In the genomic region with DNA sequence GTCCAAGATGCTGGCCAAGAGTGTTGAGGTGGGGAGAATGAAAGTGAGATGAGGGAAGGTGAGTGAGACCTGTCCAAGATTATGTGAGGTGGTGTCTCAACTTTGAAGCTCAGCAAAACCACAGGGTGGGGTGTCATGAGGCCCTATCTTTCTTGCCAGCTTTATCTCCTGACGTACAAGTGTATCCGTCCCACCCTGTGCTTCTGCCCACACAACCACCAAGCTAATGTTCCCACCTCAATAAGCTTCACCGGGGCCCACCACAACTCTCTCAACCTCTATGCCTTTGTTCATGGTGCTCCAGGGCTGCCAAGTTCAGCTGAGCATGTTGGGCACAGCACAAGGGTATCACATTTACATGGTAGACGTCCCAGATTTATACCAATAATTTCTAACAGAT, we compare ENCODE assay signal across 26 cellular contexts. TPM values are rescaled to one million over a fixed set of nuclear protein-coding genes. Genes with fewer than 3 reads are reported as not detected.
A peak's percentile ranks its signal among the peaks of the same experiment; 100 is the strongest.
DNase-seq lines count a peak whose midpoint lies in the region; ATAC-seq and TF ChIP-seq lines count a peak whose summit lies in the region.
"Had no signal": no experiment of that assay in that cellular context is flagged by ENCODE, and none has a peak within 500 bp of the region (broad histone marks: within the 10 kb centered on the region; RNA-seq: fewer than 3 reads in every experiment).

No MANE protein-coding gene starts in this region.

- H3K4me1 Mint-ChIP-seq in Calu3 (ENCODE audit: low read depth, unreplicated experiment): peaks cover 20% of the 10 kb centered on the region

- ATAC-seq in GM19467 (IDR thresholded peaks at IDR 0.05; ENCODE audit: unreplicated experiment): no peak
- ATAC-seq: WTC11 had no signal

- peaks cover 57% of the 10 kb centered on the region for H3K27me3 Mint-ChIP-seq in Calu3 (ENCODE audit: unreplicated experiment)

- H3K27me3 ChIP-seq in spleen (replicated peaks in 1 of 7): no peaks in the 10 kb centered on the region
- H3K27me3 ChIP-seq: adrenal gland, colonic mucosa, pancreas had no signal

- no peak overlapping the region for H3K4me3 Mint-ChIP-seq in Calu3 (ENCODE audit: low read depth, unreplicated experiment)
- H3K4me3 Mint-ChIP-seq: H9, naive B cell, WTC11 had no signal

- no peaks in the 10 kb centered on the region for H3K9me3 Mint-ChIP-seq in Calu3 (ENCODE audit: low read depth, unreplicated experiment)
- H3K9me3 Mint-ChIP-seq: H9, naive B cell, WTC11 had no signal

- TF ChIP-seq POLR2A in spleen (IDR thresholded peaks at IDR 0.05): no peak

- intact Hi-C loops in spleen (cut with DNase I; ENCODE audit: low total_unique reads) (no loop called here), Calu3 (cut with micrococcal nuclease; ENCODE audit: unreplicated experiment) (no loop called here)

- H3K36me3 Mint-ChIP-seq in Calu3 (ENCODE audit: insufficient read depth, unreplicated experiment): peaks cover 3% of the 10 kb centered on the region
- H3K36me3 Mint-ChIP-seq: naive B cell, WTC11 had no signal

- peaks cover 10 to 54% (median 21%) of the 10 kb centered on the region in 6 donors for H3K4me1 ChIP-seq in spleen
- H3K4me1 ChIP-seq: adrenal gland, colonic mucosa, sigmoid colon had no signal

- DNase-seq in activated CD8-positive, alpha-beta memory T cell treated with anti-CD3 and anti-CD28 coated beads, Interleukin-2, amount 50 U/mL, for 4 hours: peak; percentile 35
- DNase-seq in effector CD8-positive, alpha-beta T cell (lab: John Stamatoyannopoulos, UW): peak; percentile 13
- DNase-seq in spleen (peak; percentile 44), Calu3 (no peak), RWPE1 (ENCODE audit: low spot score) (no peak), NCI-H2171 treated with DMSO at 0.1 percent for 48 hours (lab: John Stamatoyannopoulos, UW) (no peak)
- DNase-seq: activated CD4-positive, alpha-beta T cell treated with anti-CD3 and anti-CD28 coated beads, Interleukin-2, amount 50 U/mL, for 4 hours; adrenal gland; colonic mucosa; H9; MM.1S; naive B cell; NCI-H146; NCI-H2171; NCI-H526; pancreas; sigmoid colon; SK-N-SH had no signal

- TF ChIP-seq CTCF in spleen (IDR thresholded peaks at IDR 0.05 in 8 of 11, conservative IDR thresholded peaks at IDR 0.05 in 3 of 11): no peak
- no peak for TF ChIP-seq CTCF in Calu3 (IDR thresholded peaks at IDR 0.05; ENCODE audit: unreplicated experiment)
- TF ChIP-seq CTCF in RWPE1 (conservative IDR thresholded peaks at IDR 0.05; ENCODE audit: low read depth): no peak

- H3K36me3 ChIP-seq in KOPT-K1 (ENCODE audit: insufficient read depth, low read length) (no peaks in the 10 kb centered on the region), spleen (no peaks in the 10 kb centered on the region)
- H3K36me3 ChIP-seq: adrenal gland, colonic mucosa, pancreas, sigmoid colon had no signal

- no TSS peak for BruUV-seq in Calu3 (replicated peaks; lab: Mats Ljungman, UMichigan)

- CTCF ChIA-PET in Calu3 (lab: Charles Lee): no interaction called here
- CTCF ChIA-PET in RWPE1 (lab: Yijun Ruan, JAX): no interaction called here

- no peaks in the 10 kb centered on the region for H3K9me3 ChIP-seq in KOPT-K1 (ENCODE audit: insufficient read depth, low read length, poor library complexity, severe bottlenecking)
- no peaks in the 10 kb centered on the region for H3K9me3 ChIP-seq in spleen
- H3K9me3 ChIP-seq: adrenal gland, colonic mucosa, pancreas, sigmoid colon, SK-N-SH had no signal

- no peak overlapping the region for H3K27ac Mint-ChIP-seq in Calu3 (ENCODE audit: unreplicated experiment)
- H3K27ac Mint-ChIP-seq: H9, naive B cell, WTC11 had no signal

- H3K27ac ChIP-seq in KOPT-K1 (ENCODE audit: low read depth, low read length, poor library complexity, severe bottlenecking) (peak overlapping the region; percentile 51), spleen (no peak overlapping the region), RWPE1 (no peak overlapping the region)
- H3K27ac ChIP-seq: adrenal gland, C4-2B, colonic mucosa, pancreas, sigmoid colon had no signal

- H3K4me3 ChIP-seq in spleen: no peak overlapping the region
- H3K4me3 ChIP-seq: adrenal gland, colonic mucosa, pancreas, sigmoid colon had no signal

- 69 to 86% (median 79%) methylated on average over 4 of the region's 4 CpGs for WGBS in spleen, 5 donors

- POLR2A ChIA-PET in RWPE1 (lab: Yijun Ruan, JAX; ENCODE audit: low non-redundant PET): no interaction called here

RNA-seq across cellular contexts. Expression of gene TPST2, which starts 7.1 kb away (rescaled TPM):
- total RNA-seq in spleen: 100 to 1,000 TPM in 2 of 7 donors, 10 to 100 TPM in 5; 43.5 to 119 (median 63.2) TPM
- 10 to 100 TPM; 14.6 to 22.2 (median 16.6) TPM for polyA plus RNA-seq in spleen
- total RNA-seq in Calu3 (2022): 11.4 and 11.8 TPM in 2 replicates

RNA-seq across cellular contexts. Expression of gene CRYBB1, which starts 20.8 kb away (rescaled TPM):
- total RNA-seq in spleen: 1 to 10 TPM in 6 of 7 donors, under 1 TPM in 1; 0.34 to 2.9 (median 2.1) TPM
- polyA plus RNA-seq in spleen: 1 to 10 TPM in 2 of 3 donors, under 1 TPM in 1; 0.98 to 1.9 (median 1.3) TPM
- not detected in 2 replicates for total RNA-seq in Calu3 (2022)
- total RNA-seq: kidney epithelial cell; T-helper 2 cell treated with Interferon-gamma antibody and Interleukin-4, amounts not matched to agents 100 ng/mL and 5 ng/mL, for 36 hours had no signal

RNA-seq across cellular contexts. Expression of gene CRYBA4, which starts 24.7 kb away (rescaled TPM):
- total RNA-seq in spleen (not detected), Calu3 (2022) (not detected in 2 replicates)
- polyA plus RNA-seq in spleen: under 1 TPM; 0.20 to 0.24 (median 0.22) TPM
- total RNA-seq: adrenal gland; kidney epithelial cell; lung microvascular endothelial cell; sigmoid colon; T-helper 2 cell treated with Interferon-gamma antibody and Interleukin-4, amounts not matched to agents 100 ng/mL and 5 ng/mL, for 36 hours; temporal lobe had no signal
- polyA plus RNA-seq: adrenal gland, pancreas, sigmoid colon, SK-N-SH had no signal

Comparison
In these comparisons a context has a peak if more than half of its experiments do, and no peak if none do; other contexts are left out.
1. DNase-seq: peak in activated CD8-positive, alpha-beta memory T cell treated with anti-CD3 and anti-CD28 coated beads, Interleukin-2, amount 50 U/mL, for 4 hours (single experiment), effector CD8-positive, alpha-beta T cell (single experiment) and spleen (single experiment); none in Calu3 (single experiment), RWPE1 (single experiment) and NCI-H2171 treated with DMSO at 0.1 percent for 48 hours (single experiment).